Comparison of ENCODE assay signal across 15 cellular contexts in the genomic region with DNA sequence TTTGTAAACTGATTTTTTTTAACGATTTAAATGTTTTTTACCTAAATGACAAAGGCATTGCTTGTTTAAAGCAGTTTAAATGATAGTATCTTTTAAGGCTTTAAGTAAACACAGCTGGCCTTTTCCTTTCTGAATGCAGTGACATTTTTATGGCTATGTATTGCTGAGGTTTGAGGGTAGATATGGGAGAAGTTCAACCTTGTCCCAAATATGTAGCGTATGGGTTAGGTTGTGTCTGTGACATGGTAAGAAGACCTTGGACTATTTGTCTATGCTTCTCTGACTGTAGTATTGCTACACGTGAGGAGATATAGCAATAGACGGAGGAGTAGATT. TPM values are rescaled to one million over a fixed set of nuclear protein-coding genes. Genes with fewer than 3 reads are reported as not detected.
DNase-seq lines count a peak whose midpoint lies in the region; ATAC-seq and TF ChIP-seq lines count a peak whose summit lies in the region.
"Had no signal": no experiment of that assay in that cellular context is flagged by ENCODE, and none has a peak within 500 bp of the region (broad histone marks: within the 10 kb centered on the region; RNA-seq: fewer than 3 reads in every experiment).

No MANE protein-coding gene starts in this region.

- H3K4me3 ChIP-seq in SJCRH30 (no peak overlapping the region), sigmoid colon (no peak overlapping the region), esophagus squamous epithelium (no peak overlapping the region)

- 35 to 72% methylated on average over 4 of the region's 4 CpGs for WGBS in sigmoid colon, 2 donors
- WGBS in esophagus squamous epithelium, 2 donors: 81 to 83% methylated on average over 4 of the region's 4 CpGs

- no peak for TF ChIP-seq EP300 in sigmoid colon (IDR thresholded peaks at IDR 0.05)

- DNase-seq in HuH-7 (ENCODE audit: low spot score) (peak; percentile 60), SJCRH30 (peak in 1 of 2 experiments; percentile 52), left colon (no peak), sigmoid colon (no peak), retina (no peak), esophagus squamous epithelium (lab: John Stamatoyannopoulos, UW) (no peak), amniotic stem cell (lab: John Stamatoyannopoulos, UW) (no peak)
- DNase-seq: ACHN, AML-193, COR-L47, NCI-H1930, NCI-H2227 treated with DMSO at 0.1 percent for 48 hours, NCI-H526, Right ventricle myocardium superior had no signal

- H3K36me3 ChIP-seq in SJCRH30: peaks cover 30% of the 10 kb centered on the region
- peaks cover 0 to 54% (median 2%) of the 10 kb centered on the region in 4 donors for H3K36me3 ChIP-seq in sigmoid colon
- peaks cover 0 to 75% (median 0%) of the 10 kb centered on the region in 3 donors for H3K36me3 ChIP-seq in esophagus squamous epithelium

- TF ChIP-seq POLR2A in sigmoid colon (IDR thresholded peaks at IDR 0.05) (no peak), esophagus squamous epithelium (IDR thresholded peaks at IDR 0.05) (no peak)

- TF ChIP-seq CTCF in sigmoid colon (IDR thresholded peaks at IDR 0.05) (no peak), esophagus squamous epithelium (IDR thresholded peaks at IDR 0.05) (no peak)

- peak overlapping the region; percentile 59 for H3K27ac ChIP-seq in SJCRH30
- peak overlapping the region in 3 of 4 donors; percentile 43 to 46 (median 44) for H3K27ac ChIP-seq in sigmoid colon
- H3K27ac ChIP-seq in esophagus squamous epithelium: no peak overlapping the region

- peak; percentile 55 for ATAC-seq in left colon
- ATAC-seq: SK-N-SH treated with all-trans-retinoic acid at 6 μM for 48 hours had no signal

- intact Hi-C loops in left colon (cut with DNase I, micrococcal nuclease): no loop called here
- intact Hi-C loops in sigmoid colon (cut with DNase I): no loop called here
- intact Hi-C loops in esophagus squamous epithelium (cut with DNase I): no loop called here

- H3K4me1 ChIP-seq in SJCRH30 (peaks cover 11% of the 10 kb centered on the region), sigmoid colon (peaks cover 0 to 17% (median 12%) of the 10 kb centered on the region in 4 donors), esophagus squamous epithelium (no peaks in the 10 kb centered on the region)

- H3K27me3 ChIP-seq in SJCRH30 (no peaks in the 10 kb centered on the region), sigmoid colon (no peaks in the 10 kb centered on the region), esophagus squamous epithelium (no peaks in the 10 kb centered on the region)

- H3K9me3 ChIP-seq in SJCRH30 (replicated peaks) (no peaks in the 10 kb centered on the region), sigmoid colon (no peaks in the 10 kb centered on the region), esophagus squamous epithelium (no peaks in the 10 kb centered on the region)

RNA-seq across cellular contexts. Expression of a gene that starts 32.5 kb away (rescaled TPM):
- 37.1 and 41.6 TPM in 2 replicates for total RNA-seq in SJCRH30 (2014; rRNA removed; shearing (Covaris generic))
- total RNA-seq in left colon: 10 to 100 TPM; 12.4 to 15.3 TPM
- 10 to 100 TPM in 3 of 4 donors, 1 to 10 TPM in 1; 9.6 to 19.4 (median 14.0) TPM for total RNA-seq in sigmoid colon
- polyA plus RNA-seq in sigmoid colon: 1 to 10 TPM; 3.6 to 8.5 (median 8.1) TPM
- total RNA-seq in esophagus squamous epithelium: 10 to 100 TPM in 2 of 4 donors, 1 to 10 TPM in 2; 7.7 to 19.6 (median 9.5) TPM

Comparison
In these comparisons a context has a peak if more than half of its experiments do, and no peak if none do; other contexts are left out.
1. H3K27ac ChIP-seq: peak in SJCRH30 (single experiment) and sigmoid colon (3 of 4); none in esophagus squamous epithelium (0 of 4).